Comparison of ENCODE assay signal across 32 cellular contexts in genomic region chr4:23153076-23153475, GRCh38.
"Had no signal": no experiment of that assay in that cellular context is flagged by ENCODE, and none has a peak within 500 bp of the region (broad histone marks: within the 10 kb centered on the region; RNA-seq: fewer than 3 reads in every experiment).

No MANE protein-coding gene starts in this region.

- H3K27me3 ChIP-seq: brain microvascular endothelial cell, SJSA1 had no signal

- H3K4me3 ChIP-seq: SJSA1 had no signal

- H3K9me3 Mint-ChIP-seq: activated CD4-positive, alpha-beta memory T cell treated with anti-CD3 and anti-CD28 coated beads, Interleukin-2, amount 10 ng/mL, durations not matched to agents 7 days and 5 days; activated naive CD8-positive, alpha-beta T cell treated with anti-CD3 and anti-CD28 coated beads for 36 hours had no signal

- H3K4me2 ChIP-seq: KMS-11, SK-N-SH had no signal

- H3K4me1 Mint-ChIP-seq: activated B cell treated with CpG ODN at 0.5 μM for 24 hours; activated CD4-positive, alpha-beta memory T cell treated with anti-CD3 and anti-CD28 coated beads, Interleukin-2, amount 10 ng/mL, durations not matched to agents 7 days and 5 days; activated CD8-positive, alpha-beta memory T cell treated with anti-CD3 and anti-CD28 coated beads, Interleukin-2, amount 10 ng/mL, durations not matched to agents 7 days and 5 days; activated naive CD8-positive, alpha-beta T cell treated with anti-CD3 and anti-CD28 coated beads for 36 hours had no signal

- H3K36me3 Mint-ChIP-seq: activated CD8-positive, alpha-beta memory T cell treated with anti-CD3 and anti-CD28 coated beads, Interleukin-2, amount 10 ng/mL, durations not matched to agents 7 days and 5 days; activated naive CD8-positive, alpha-beta T cell treated with anti-CD3 and anti-CD28 coated beads for 36 hours had no signal

- H3K4me3 Mint-ChIP-seq: activated B cell treated with CpG ODN at 0.5 μM for 24 hours; activated CD4-positive, alpha-beta memory T cell treated with anti-CD3 and anti-CD28 coated beads, Interleukin-2, amount 10 ng/mL, durations not matched to agents 7 days and 5 days; activated CD8-positive, alpha-beta memory T cell treated with anti-CD3 and anti-CD28 coated beads, Interleukin-2, amount 10 ng/mL, durations not matched to agents 7 days and 5 days; activated naive CD8-positive, alpha-beta T cell treated with anti-CD3 and anti-CD28 coated beads for 36 hours had no signal

- H3K9ac ChIP-seq: KMS-11, SK-N-SH had no signal

- H3K9me3 ChIP-seq: SJSA1, SK-N-SH had no signal

- H3K4me1 ChIP-seq: SJSA1 had no signal

- H3K27me3 Mint-ChIP-seq: activated B cell treated with CpG ODN at 0.5 μM for 24 hours; activated CD4-positive, alpha-beta memory T cell treated with anti-CD3 and anti-CD28 coated beads, Interleukin-2, amount 10 ng/mL, durations not matched to agents 7 days and 5 days; activated CD8-positive, alpha-beta memory T cell treated with anti-CD3 and anti-CD28 coated beads, Interleukin-2, amount 10 ng/mL, durations not matched to agents 7 days and 5 days; activated naive CD8-positive, alpha-beta T cell treated with anti-CD3 and anti-CD28 coated beads for 36 hours had no signal

- DNase-seq: activated B cell treated with CpG ODN at 0.5 μM for 24 hours; activated CD4-positive, alpha-beta memory T cell treated with anti-CD3 and anti-CD28 coated beads, Interleukin-2, amount 10 ng/mL, durations not matched to agents 7 days and 5 days; activated CD4-positive, alpha-beta T cell treated with anti-CD3 and anti-CD28 coated beads for 4 hours; activated CD4-positive, alpha-beta T cell treated with anti-CD3 and anti-CD28 coated beads, Interleukin-2, amount 50 U/mL, for 1 hour; activated CD4-positive, CD25-positive, alpha-beta regulatory T cell treated with anti-CD3 and anti-CD28 coated beads, Interleukin-2, amount 50 U/mL, for 72 hours; activated CD8-positive, alpha-beta memory T cell treated with anti-CD3 and anti-CD28 coated beads for 24 hours; activated CD8-positive, alpha-beta memory T cell treated with anti-CD3 and anti-CD28 coated beads, Interleukin-2, amount 10 ng/mL, durations not matched to agents 7 days and 5 days; activated CD8-positive, alpha-beta memory T cell treated with anti-CD3 and anti-CD28 coated beads, Interleukin-2, amount 50 U/mL, for 48 hours; activated effector memory CD4-positive, alpha-beta T cell treated with Interleukin-2 at 50 U/mL for 16 hours; activated naive CD4-positive, alpha-beta T cell treated with anti-CD3 and anti-CD28 coated beads, Interleukin-2, amount 50 U/mL, for 16 hours; activated naive CD8-positive, alpha-beta T cell treated with anti-CD3 and anti-CD28 coated beads for 36 hours; activated T-cell treated with anti-CD3 and anti-CD28 coated beads, Interleukin-2, amount 50 U/mL, for 48 hours; amniotic stem cell; aorta; brain microvascular endothelial cell; central memory CD4-positive, alpha-beta T cell; NCI-H1105; NCI-H1417 treated with DMSO at 0.1 percent for 48 hours; NCI-H187 treated with DMSO at 0.1 percent for 48 hours; NCI-H2081; NCI-H2171 treated with DMSO at 0.1 percent for 48 hours; NCI-H2227 treated with DMSO at 0.1 percent for 48 hours; RPMI8226; SHP77 treated with DMSO at 0.1 percent for 48 hours; SK-N-SH; T-helper 1 cell; T-helper 2 cell; T-helper 9 cell had no signal

- H3K36me3 ChIP-seq: brain microvascular endothelial cell, SJSA1 had no signal

- H3K27ac Mint-ChIP-seq: activated B cell treated with CpG ODN at 0.5 μM for 24 hours; activated CD4-positive, alpha-beta memory T cell treated with anti-CD3 and anti-CD28 coated beads, Interleukin-2, amount 10 ng/mL, durations not matched to agents 7 days and 5 days; activated CD8-positive, alpha-beta memory T cell treated with anti-CD3 and anti-CD28 coated beads, Interleukin-2, amount 10 ng/mL, durations not matched to agents 7 days and 5 days; activated naive CD8-positive, alpha-beta T cell treated with anti-CD3 and anti-CD28 coated beads for 36 hours had no signal

- H3K27ac ChIP-seq: brain microvascular endothelial cell, KMS-11, SJSA1, VCaP had no signal

- ATAC-seq: activated CD8-positive, alpha-beta memory T cell treated with anti-CD3 and anti-CD28 coated beads, Interleukin-2, amount 10 ng/mL, durations not matched to agents 7 days and 5 days; Panc1 had no signal
